Comparison of ENCODE assay signal across 14 cellular contexts in genomic region chr7:68684246-68684850, GRCh38.
A peak's percentile ranks its signal among the peaks of the same experiment; 100 is the strongest.
DNase-seq lines count a peak whose midpoint lies in the region; ATAC-seq, FAIRE-seq and TF ChIP-seq lines count a peak whose summit lies in the region.
"Had no signal": no experiment of that assay in that cellular context is flagged by ENCODE, and none has a peak within 500 bp of the region (broad histone marks: within the 10 kb centered on the region; RNA-seq: fewer than 3 reads in every experiment).

No MANE protein-coding gene starts in this region.

- no peak overlapping the region for H2AFZ ChIP-seq in K562 (ENCODE audit: low read depth, low read length)
- H2AFZ ChIP-seq: hepatocyte, PC-9 had no signal

- H3K4me2 ChIP-seq in K562 (ENCODE audit: insufficient read depth, low read length) = no peak overlapping the region
- H3K4me2 ChIP-seq: hepatocyte, KMS-11, PC-9 had no signal

- intact Hi-C loops in K562 (cut with micrococcal nuclease) = no loop called here
- intact Hi-C loops in left ventricle myocardium inferior (cut with micrococcal nuclease) = no loop called here

- CTCF ChIA-PET in K562 (lab: Yijun Ruan, JAX; ENCODE audit: low intra/inter-chr PET ratio) = no interaction called here

- H3K9me3 Mint-ChIP-seq in activated naive CD4-positive, alpha-beta T cell treated with anti-CD3 and anti-CD28 coated beads, Interleukin-2, amount 50 U/mL, for 72 hours = peaks cover 17 to 26% of the 10 kb centered on the region in 2 donors

- no peak for FAIRE-seq in K562 (lab: Jason Lieb, UNC)
- FAIRE-seq in GM19239 (lab: Jason Lieb, UNC) = no peak

- no peaks in the 10 kb centered on the region for H3K9me1 ChIP-seq in K562 (ENCODE audit: control insufficient read depth, insufficient read depth, low read length)

- TF ChIP-seq RAD21 in K562 (CRISPR knock-in tag; conservative IDR thresholded peaks at IDR 0.05 in 1 of 2, IDR thresholded peaks at IDR 0.05 in 1 of 2) = no peak

- H3K4me1 ChIP-seq in K562 (replicated peaks in 1 of 2; ENCODE audit: control insufficient read depth in 2 of 2, insufficient read depth in 2 of 2, low read length in 2 of 2) (no peaks in the 10 kb centered on the region), left ventricle myocardium inferior (no peaks in the 10 kb centered on the region)
- H3K4me1 ChIP-seq: colonic mucosa had no signal

- H3K9me3 ChIP-seq in K562 (replicated peaks; ENCODE audit: control insufficient read depth, insufficient read depth, low read depth, low read length) (no peaks in the 10 kb centered on the region), left ventricle myocardium inferior (replicated peaks) (no peaks in the 10 kb centered on the region)
- H3K9me3 ChIP-seq: colonic mucosa, mucosa of descending colon had no signal

- in situ Hi-C loops in K562 (cut with MboI) = no loop called here

- peaks cover 0 to 7% of the 10 kb centered on the region in 2 donors for H3K36me3 Mint-ChIP-seq in activated naive CD4-positive, alpha-beta T cell treated with anti-CD3 and anti-CD28 coated beads, Interleukin-2, amount 50 U/mL, for 72 hours

- DNase-seq in ELF-1 (ENCODE audit: low read depth, low spot score) (peak; percentile 57), NCI-H2196 (lab: John Stamatoyannopoulos, UW; ENCODE audit: unreplicated experiment) (peak; percentile 56), K562 (ENCODE audit: extremely low read depth in 1 of 4, low spot score in 3 of 4) (no peak), nucleus accumbens (lab: John Stamatoyannopoulos, UW) (peak in 50 of 56 donors; percentile 2 to 72 (median 25)), left ventricle myocardium inferior (no peak), GM19239 (ENCODE audit: insufficient read length, low spot score) (no peak)
- DNase-seq in activated naive CD4-positive, alpha-beta T cell treated with anti-CD3 and anti-CD28 coated beads, Interleukin-2, amount 50 U/mL, for 72 hours (ENCODE audit: low spot score in 2 of 2) = no peak
- DNase-seq: colonic mucosa, mucosa of descending colon, PC-9 had no signal

- no peaks in the 10 kb centered on the region for H3K79me2 ChIP-seq in K562 (ENCODE audit: control insufficient read depth, insufficient read depth, low read length)
- H3K79me2 ChIP-seq: hepatocyte had no signal

- H3K4me3 ChIP-seq in K562 = no peak overlapping the region
- H3K4me3 ChIP-seq in left ventricle myocardium inferior = no peak overlapping the region
- H3K4me3 ChIP-seq: colonic mucosa, hepatocyte, mucosa of descending colon, PC-9 had no signal

- H3K27ac Mint-ChIP-seq in activated naive CD4-positive, alpha-beta T cell treated with anti-CD3 and anti-CD28 coated beads, Interleukin-2, amount 50 U/mL, for 72 hours = no peak overlapping the region
- H3K27ac Mint-ChIP-seq: activated T-helper 1 cell treated with anti-CD3 and anti-CD28 coated beads, Interleukin-12 subunit alpha, Interleukin-12 subunit beta, Interleukin-2, Interleukin-4 antibody, amounts not matched to agents 30 ng/mL and 10 ng/mL and 1 ng/mL, durations not matched to agents 14 hours and 24 hours and 36 hours had no signal

- no peaks in the 10 kb centered on the region; the same call in 1 of the 2 replicates for H4K20me1 ChIP-seq in K562 (replicated peaks; ENCODE audit: control insufficient read depth, insufficient read depth, low read length)

- TF ChIP-seq CTCF in K562 (IDR thresholded peaks at IDR 0.05 in 2 of 3, conservative IDR thresholded peaks at IDR 0.05 in 1 of 3; ENCODE audit: insufficient read depth in 2 of 3, low read depth in 1 of 3, low read length in 3 of 3) = no peak
- TF ChIP-seq CTCF in left ventricle myocardium inferior (IDR thresholded peaks at IDR 0.05; ENCODE audit: borderline replicate concordance) = no peak

- no peak overlapping the region for H3K9ac ChIP-seq in K562 (ENCODE audit: insufficient read depth in 1 of 2, low read depth in 2 of 2, low read length in 2 of 2)
- H3K9ac ChIP-seq: KMS-11 had no signal

- H3K27me3 ChIP-seq in K562 (ENCODE audit: control insufficient read depth in 2 of 2, insufficient read depth in 2 of 2, low read length in 2 of 2) (peaks cover 0 to 8% of the 10 kb centered on the region in 2 experiments; a peak in 1 of 5 replicates), left ventricle myocardium inferior (ENCODE audit: low read depth) (peaks cover 31% of the 10 kb centered on the region)
- H3K27me3 ChIP-seq: colonic mucosa, hepatocyte had no signal

- BruUV-seq in K562 (replicated peaks; lab: Mats Ljungman, UMichigan) = no TSS peak

- H3K36me3 ChIP-seq in K562 (ENCODE audit: control insufficient read depth, insufficient read depth, low read length) (no peaks in the 10 kb centered on the region), left ventricle myocardium inferior (no peaks in the 10 kb centered on the region)
- H3K36me3 ChIP-seq: colonic mucosa had no signal

- WGBS in K562 (ENCODE audit: insufficient coverage, low coverage, missing lambda C conversion rate) = 5% methylated on average over 8 of the region's 8 CpGs

- H3K27ac ChIP-seq in K562 (ENCODE audit: extremely low read depth, low read depth, low read length) = no peak overlapping the region
- no peak overlapping the region for H3K27ac ChIP-seq in left ventricle myocardium inferior (replicated peaks)
- H3K27ac ChIP-seq: colonic mucosa, hepatocyte, KMS-11, PC-9 had no signal

- TF ChIP-seq POLR2A in K562 (conservative IDR thresholded peaks at IDR 0.05) = no peak

- no peak for TF ChIP-seq EP300 in K562 (IDR thresholded peaks at IDR 0.05; ENCODE audit: low read length)

- ATAC-seq in K562 (no peak), HG03378 (IDR thresholded peaks at IDR 0.05; ENCODE audit: unreplicated experiment) (no peak)
- no peak for ATAC-seq in activated naive CD4-positive, alpha-beta T cell treated with anti-CD3 and anti-CD28 coated beads, Interleukin-2, amount 50 U/mL, for 72 hours
- ATAC-seq: mucosa of descending colon had no signal

- POLR2A ChIA-PET in K562 (lab: Yijun Ruan, JAX) = no interaction called here

TF ChIP-seq in K562, 482 proteins besides CTCF, POLR2A, EP300 and RAD21:
- no peak for TF ChIP-seq ZNF511 (CRISPR knock-in tag; IDR thresholded peaks at IDR 0.05)
- no peak for TF ChIP-seq CHAMP1 (IDR thresholded peaks at IDR 0.05)
- peak; percentile 7 for TF ChIP-seq MEIS2 (IDR thresholded peaks at IDR 0.05; ENCODE audit: partially characterized antibody)
- TF ChIP-seq NCOA6 (IDR thresholded peaks at IDR 0.05) = no peak
- TF ChIP-seq C11orf30 (IDR thresholded peaks at IDR 0.05; ENCODE audit: low read depth) = peak; percentile 36; the same call in 1 of the 2 replicates
- peak; percentile 52 for TF ChIP-seq ZNF316 (IDR thresholded peaks at IDR 0.05)
- no peak for TF ChIP-seq ZNF780A (CRISPR knock-in tag; IDR thresholded peaks at IDR 0.05)
TF ChIP-seq in K562: peak in this region for 3.

Comparison
In these comparisons a context has a peak if more than half of its experiments do, and no peak if none do; other contexts are left out.
1. DNase-seq: peak in ELF-1 (single experiment), NCI-H2196 (single experiment) and nucleus accumbens (50 of 56); none in K562 (0 of 4), left ventricle myocardium inferior (single experiment), GM19239 (single experiment) and activated naive CD4-positive, alpha-beta T cell treated with anti-CD3 and anti-CD28 coated beads, Interleukin-2, amount 50 U/mL, for 72 hours (0 of 2).